Comparison of ENCODE assay signal across 27 cellular contexts in the genomic region with DNA sequence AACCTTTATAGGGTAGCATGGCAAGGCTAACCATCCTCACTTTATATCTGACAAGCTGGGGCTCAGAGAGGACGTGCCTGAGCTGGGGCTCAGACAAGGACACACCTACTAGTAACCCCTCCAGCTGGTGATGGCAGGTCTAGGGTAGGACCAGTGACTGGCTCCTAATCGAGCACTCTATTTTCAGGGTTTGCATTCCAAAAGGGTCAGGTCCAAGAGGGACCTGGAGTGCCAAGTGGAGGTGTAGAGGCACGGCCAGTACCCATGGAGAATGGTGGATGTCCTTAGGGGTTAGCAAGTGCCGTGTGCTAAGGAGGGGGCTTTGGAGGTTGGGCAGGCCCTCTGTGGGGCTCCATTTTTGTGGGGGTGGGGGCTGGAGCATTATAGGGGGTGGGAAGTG. TPM values are rescaled to one million over a fixed set of nuclear protein-coding genes. Genes with fewer than 3 reads are reported as not detected.
DNase-seq lines count a peak whose midpoint lies in the region; FAIRE-seq and TF ChIP-seq lines count a peak whose summit lies in the region.
"Had no signal": no experiment of that assay in that cellular context is flagged by ENCODE, and none has a peak within 500 bp of the region (broad histone marks: within the 10 kb centered on the region; RNA-seq: fewer than 3 reads in every experiment).

No MANE protein-coding gene starts in this region.

- DNase-seq in H1 (ENCODE audit: low read depth in 1 of 2, low spot score in 2 of 2), result no peak
- no peak for DNase-seq in central memory CD4-positive, alpha-beta T cell
- no peak for DNase-seq in NCI-H1048 (lab: John Stamatoyannopoulos, UW)
- no peak for DNase-seq in activated naive CD8-positive, alpha-beta T cell treated with anti-CD3 and anti-CD28 coated beads for 36 hours
- no peak for DNase-seq in NCI-H345 treated with DMSO at 0.1 percent for 48 hours (lab: John Stamatoyannopoulos, UW; ENCODE audit: unreplicated experiment)
- DNase-seq: activated CD4-positive, alpha-beta T cell treated with anti-CD3 and anti-CD28 coated beads, Interleukin-2, amount 50 U/mL, for 1 hour; activated naive CD8-positive, alpha-beta T cell treated with anti-CD3 and anti-CD28 coated beads, Interleukin-2, amount 10 ng/mL, durations not matched to agents 7 days and 5 days; body of pancreas; GM23248; left colon; mesendoderm; NCI-H1105; NCI-H2107; NCI-H510A treated with DMSO at 0.1 percent for 48 hours; spleen; stimulated activated naive CD8-positive, alpha-beta T cell treated with anti-CD3 and anti-CD28 coated beads, Interleukin-15, Interleukin-2, amounts not matched to agents 100 U/mL and 50 U/mL, for 24 hours; upper lobe of left lung; WERI-Rb-1 had no signal

- H2AK5ac ChIP-seq in H1 (ENCODE audit: low read depth, low read length), result no peak overlapping the region; the same call in 1 of the 2 replicates

- no peak overlapping the region for H3K9ac ChIP-seq in BLaER1 treated with 17β-estradiol and CSF1 and Interleukin-3, amounts not matched to agents 10 nM and 100 nM
- H3K9ac ChIP-seq in H1 (replicated peaks in 1 of 4; ENCODE audit: extremely low read depth in 1 of 4, low read depth in 3 of 4, low read length in 3 of 4) (no peak overlapping the region), muscle layer of colon (ENCODE audit: low read length) (peak overlapping the region; percentile 69), skeletal muscle tissue (ENCODE audit: low read depth in 1 of 3, low read length in 3 of 3) (peak overlapping the region; percentile 9 to 98 (median 66))
- H3K9ac ChIP-seq: GM23248 had no signal

- peaks cover 6 to 14% (median 7%) of the 10 kb centered on the region in 11 experiments; a peak in 19 of 22 replicates for H3K9me3 ChIP-seq in BLaER1 treated with 17β-estradiol and CSF1 and Interleukin-3, amounts not matched to agents 10 nM and 100 nM (replicated peaks in 1 of 11)
- no peaks in the 10 kb centered on the region for H3K9me3 ChIP-seq in H1 (ENCODE audit: insufficient read depth in 2 of 2, low read depth in 1 of 2, low read length in 1 of 2)
- no peaks in the 10 kb centered on the region for H3K9me3 ChIP-seq in muscle layer of colon (ENCODE audit: low read length)
- no peaks in the 10 kb centered on the region for H3K9me3 ChIP-seq in skeletal muscle tissue (ENCODE audit: control insufficient read depth in 3 of 3, low read length in 3 of 3)
- H3K9me3 ChIP-seq: body of pancreas had no signal

- no peak overlapping the region for H3K27ac Mint-ChIP-seq in activated naive CD8-positive, alpha-beta T cell treated with anti-CD3 and anti-CD28 coated beads for 36 hours
- H3K27ac Mint-ChIP-seq: activated naive CD8-positive, alpha-beta T cell treated with anti-CD3 and anti-CD28 coated beads, Interleukin-2, amount 10 ng/mL, durations not matched to agents 7 days and 5 days; activated T-helper 17 cell treated with anti-CD3 and anti-CD28 coated beads, Interleukin-2, amount 50 U/mL, for 72 hours; T-helper 2 cell treated with Interferon-gamma antibody and Interleukin-4, amounts not matched to agents 5 μg/mL and 100 μg/mL, for 36 hours had no signal

- no peak overlapping the region for H4K5ac ChIP-seq in H1 (ENCODE audit: insufficient read length, low read depth, low read length)

- no peaks in the 10 kb centered on the region for H3K36me3 ChIP-seq in BLaER1 treated with 17β-estradiol and CSF1 and Interleukin-3, amounts not matched to agents 10 nM and 100 nM
- no peaks in the 10 kb centered on the region for H3K36me3 ChIP-seq in H1 (ENCODE audit: control insufficient read depth in 2 of 4, insufficient read depth in 4 of 4, low read length in 3 of 4)
- H3K36me3 ChIP-seq in muscle layer of colon (ENCODE audit: insufficient read depth, low read length), result peaks cover 27% of the 10 kb centered on the region
- H3K36me3 ChIP-seq in skeletal muscle tissue (ENCODE audit: control insufficient read depth in 3 of 3, insufficient read depth in 3 of 3, low read length in 3 of 3), result peaks cover 16 to 28% (median 28%) of the 10 kb centered on the region in 3 donors
- H3K36me3 ChIP-seq: spleen, upper lobe of left lung, WERI-Rb-1 had no signal

- H2BK12ac ChIP-seq in H1 (ENCODE audit: low read depth, low read length), result peak overlapping the region; percentile 85; the same call in 1 of the 2 replicates

- 83% methylated on average over 4 of the region's 4 CpGs; no CpG with 5 or more reads in 1 of the 2 experiments for WGBS in H1 (ENCODE audit: extremely low coverage in 1 of 2, insufficient coverage in 1 of 2, insufficient read length in 1 of 2, insufficient replicate concordance in 2 of 2, low coverage in 1 of 2, low lambda C conversion rate in 2 of 2, missing lambda C conversion rate in 1 of 2), 2 experiments

- no peaks in the 10 kb centered on the region for H3K27me3 ChIP-seq in BLaER1 treated with 17β-estradiol and CSF1 and Interleukin-3, amounts not matched to agents 10 nM and 100 nM
- H3K27me3 ChIP-seq in H1 (replicated peaks in 1 of 4; ENCODE audit: control insufficient read depth in 3 of 4, extremely low read depth in 1 of 4, insufficient read depth in 3 of 4, low read length in 3 of 4) (peaks cover 15 to 36% (median 29%) of the 10 kb centered on the region in 4 experiments), muscle layer of colon (ENCODE audit: control insufficient read depth in 1 of 2, insufficient read depth in 2 of 2, low read length in 2 of 2) (peaks cover 0 to 15% of the 10 kb centered on the region in 2 donors), skeletal muscle tissue (ENCODE audit: control insufficient read depth in 3 of 3, insufficient read depth in 3 of 3, low read length in 3 of 3) (peaks cover 0 to 8% (median 0%) of the 10 kb centered on the region in 3 donors)

- FAIRE-seq in H1 (lab: Jason Lieb, UNC), result no peak
- FAIRE-seq: colon had no signal

- H2AFZ ChIP-seq in H1 (ENCODE audit: low read length), result no peak overlapping the region
- H2AFZ ChIP-seq: GM23248 had no signal

- H3K4me3 ChIP-seq in BLaER1 treated with 17β-estradiol and CSF1 and Interleukin-3, amounts not matched to agents 10 nM and 100 nM, result no peak overlapping the region
- H3K4me3 ChIP-seq in H1 (ENCODE audit: extremely low read depth in 1 of 4, insufficient read depth in 2 of 4, low read depth in 3 of 4, low read length in 4 of 4) (no peak overlapping the region), muscle layer of colon (ENCODE audit: low read depth in 1 of 2, low read length in 2 of 2) (no peak overlapping the region), skeletal muscle tissue (ENCODE audit: low read length in 3 of 3) (peak overlapping the region in 1 of 3 donors; percentile 52)
- H3K4me3 ChIP-seq: body of pancreas, GM23248, spleen, upper lobe of left lung had no signal

- TF ChIP-seq EP300 in H1 (IDR thresholded peaks at IDR 0.05; ENCODE audit: borderline replicate concordance in 1 of 2, low read depth in 2 of 2, low read length in 2 of 2), result no peak

- H2BK20ac ChIP-seq in H1 (ENCODE audit: low read length), result peak overlapping the region; percentile 86

- H2BK120ac ChIP-seq in H1 (replicated peaks; ENCODE audit: low read depth, low read length), result peak overlapping the region; percentile 75

- H3K56ac ChIP-seq in H1 (replicated peaks; ENCODE audit: insufficient read length, low read depth, low read length), result no peak overlapping the region

- H3K23ac ChIP-seq in H1 (ENCODE audit: insufficient read length), result no peak overlapping the region

- H3K4me1 Mint-ChIP-seq in activated naive CD8-positive, alpha-beta T cell treated with anti-CD3 and anti-CD28 coated beads for 36 hours, result no peaks in the 10 kb centered on the region
- H3K4me1 Mint-ChIP-seq: activated T-helper 17 cell treated with anti-CD3 and anti-CD28 coated beads, Interleukin-2, amount 50 U/mL, for 72 hours had no signal

- H3K23me2 ChIP-seq in H1 (ENCODE audit: low read depth, low read length), result no peaks in the 10 kb centered on the region; the same call in 1 of the 2 replicates

- H3K79me1 ChIP-seq in H1 (ENCODE audit: low read depth, low read length), result no peaks in the 10 kb centered on the region

- H3K4me1 ChIP-seq in BLaER1 treated with 17β-estradiol and CSF1 and Interleukin-3, amounts not matched to agents 10 nM and 100 nM, result peaks cover 16 to 47% (median 31%) of the 10 kb centered on the region in 10 experiments
- H3K4me1 ChIP-seq in H1 (replicated peaks in 1 of 4; ENCODE audit: control insufficient read depth in 3 of 4, insufficient read depth in 4 of 4, low read length in 3 of 4) (peaks cover 8 to 26% (median 15%) of the 10 kb centered on the region in 4 experiments), muscle layer of colon (ENCODE audit: insufficient read depth, low read length) (peaks cover 24% of the 10 kb centered on the region), skeletal muscle tissue (ENCODE audit: control insufficient read depth in 3 of 3, insufficient read depth in 3 of 3, low read length in 3 of 3) (peaks cover 29 to 56% (median 47%) of the 10 kb centered on the region in 3 donors)

- POLR2A ChIA-PET in H1 (lab: Charles Lee; ENCODE audit: partially characterized antibody), result interaction anchor here (1.0 to 4.6 kb wide), 3 partner anchors 10 to 41 kb away, joined by 3 to 17 read pairs (median 3); no protein-coding TSS in a partner anchor

- no peak overlapping the region for H2BK5ac ChIP-seq in H1 (ENCODE audit: low read depth, low read length)

- peaks cover 41% of the 10 kb centered on the region for H3K27me3 Mint-ChIP-seq in activated naive CD8-positive, alpha-beta T cell treated with anti-CD3 and anti-CD28 coated beads for 36 hours

- no peak overlapping the region for H3K4me3 Mint-ChIP-seq in activated naive CD8-positive, alpha-beta T cell treated with anti-CD3 and anti-CD28 coated beads for 36 hours
- H3K4me3 Mint-ChIP-seq: activated naive CD8-positive, alpha-beta T cell treated with anti-CD3 and anti-CD28 coated beads, Interleukin-2, amount 10 ng/mL, durations not matched to agents 7 days and 5 days; activated T-helper 17 cell treated with anti-CD3 and anti-CD28 coated beads, Interleukin-2, amount 50 U/mL, for 72 hours; T-helper 2 cell treated with Interferon-gamma antibody and Interleukin-4, amounts not matched to agents 5 μg/mL and 100 μg/mL, for 36 hours had no signal

- no peaks in the 10 kb centered on the region for H3K79me2 ChIP-seq in H1 (ENCODE audit: control insufficient read depth in 1 of 2, insufficient read depth in 2 of 2, low read length in 2 of 2)

- peak overlapping the region in 1 of 11 experiments; percentile 34; a peak in 1 of 22 replicates for H3K27ac ChIP-seq in BLaER1 treated with 17β-estradiol and CSF1 and Interleukin-3, amounts not matched to agents 10 nM and 100 nM
- H3K27ac ChIP-seq in H1 (ENCODE audit: low read depth, low read length) (no peak overlapping the region), muscle layer of colon (ENCODE audit: low read depth, low read length) (peak overlapping the region; percentile 96), skeletal muscle tissue (ENCODE audit: low read depth, low read length) (peak overlapping the region; percentile 99)
- H3K27ac ChIP-seq: body of pancreas, GM23248, spleen, WERI-Rb-1 had no signal

- H3K18ac ChIP-seq in H1 (ENCODE audit: extremely low read depth, low read length), result no peak overlapping the region

- TF ChIP-seq RAD21 in H1 (IDR thresholded peaks at IDR 0.05 in 1 of 2, conservative IDR thresholded peaks at IDR 0.05 in 1 of 2; ENCODE audit: low read depth in 2 of 2, low read length in 2 of 2), result no peak

- peaks cover 2% of the 10 kb centered on the region for H3K36me3 Mint-ChIP-seq in activated naive CD8-positive, alpha-beta T cell treated with anti-CD3 and anti-CD28 coated beads for 36 hours
- H3K36me3 Mint-ChIP-seq: activated naive CD8-positive, alpha-beta T cell treated with anti-CD3 and anti-CD28 coated beads, Interleukin-2, amount 10 ng/mL, durations not matched to agents 7 days and 5 days had no signal

- H4K8ac ChIP-seq in H1 (ENCODE audit: extremely low read depth, insufficient read depth, low read length), result no peak overlapping the region

- no peak overlapping the region for H3K4ac ChIP-seq in H1 (replicated peaks; ENCODE audit: insufficient read length, low read depth, low read length)

- no peak for TF ChIP-seq CTCF in H1 (IDR thresholded peaks at IDR 0.05; ENCODE audit: control extremely low read depth in 1 of 3, insufficient read depth in 1 of 3, low read depth in 1 of 3, low read length in 3 of 3)

- H4K91ac ChIP-seq in H1 (replicated peaks; ENCODE audit: insufficient read length, low read length), result no peak overlapping the region

- H3K4me2 ChIP-seq in BLaER1 treated with 17β-estradiol and CSF1 and Interleukin-3, amounts not matched to agents 10 nM and 100 nM, result peak overlapping the region in 10 of 11 experiments; percentile 2 to 70 (median 64); a peak in 14 of 22 replicates
- 0 out of 4 replicates have a peak overlapping the region, but pooled peaks of 1 of the 2 experiments have one; percentile 12 for H3K4me2 ChIP-seq in H1 (ENCODE audit: insufficient read depth in 1 of 2, low read depth in 2 of 2, low read length in 2 of 2)

- TF ChIP-seq POLR2A in H1 (IDR thresholded peaks at IDR 0.05; ENCODE audit: control extremely low read depth in 1 of 2, low read depth in 2 of 2, low read length in 2 of 2), result no peak

- H4K20me1 ChIP-seq in BLaER1 treated with 17β-estradiol and CSF1 and Interleukin-3, amounts not matched to agents 10 nM and 100 nM, result no peaks in the 10 kb centered on the region
- H4K20me1 ChIP-seq in H1 (replicated peaks in 1 of 2; ENCODE audit: control insufficient read depth in 1 of 2, insufficient read depth in 2 of 2, low read length in 2 of 2), result no peaks in the 10 kb centered on the region

- CTCF ChIA-PET in H1 (lab: Charles Lee; ENCODE audit: partially characterized antibody), result interaction anchor here (1.6 to 88.6 kb wide), 5 partner anchors 10 to 73 kb away, joined by 5 to 7248 read pairs (median 21); a partner anchor contains a TSS

- H2BK15ac ChIP-seq in H1 (ENCODE audit: low read length), result peak overlapping the region; percentile 88; the same call in 1 of the 2 replicates

- no peak overlapping the region for H3K14ac ChIP-seq in H1 (ENCODE audit: insufficient read length)

- peaks cover 3% of the 10 kb centered on the region for H3K9me3 Mint-ChIP-seq in activated naive CD8-positive, alpha-beta T cell treated with anti-CD3 and anti-CD28 coated beads for 36 hours
- H3K9me3 Mint-ChIP-seq: activated T-helper 17 cell treated with anti-CD3 and anti-CD28 coated beads, Interleukin-2, amount 50 U/mL, for 72 hours; T-helper 2 cell treated with Interferon-gamma antibody and Interleukin-4, amounts not matched to agents 5 μg/mL and 100 μg/mL, for 36 hours had no signal

RNA-seq across cellular contexts. Expression of a gene that starts 1.2 kb away (rescaled TPM):
- total RNA-seq in H1 (2021; fragmentation: NEBNext Ultra II Directional; extraction: Animal tissue kit (Norgen Biotek cat#: 25700)), result 1.5 and 1.8 TPM in 2 replicates
- 3.8 and 4.3 TPM in 2 replicates for polyA plus RNA-seq in H1 (2011; rRNA removed)
- polyA plus RNA-seq in H1 (2011; cell fraction: cytosol; rRNA removed), result 5.0 TPM
- 3.5 TPM for polyA plus RNA-seq in H1 (2011; cell fraction: nucleus; rRNA removed)
- polyA plus RNA-seq in H1 (2012, experiment 1 of 2), result 2.0 to 3.8 TPM (median 3.0 TPM) in 4 replicates
- polyA plus RNA-seq in H1 (2012, experiment 2 of 2), result 1.8 TPM
- polyA plus RNA-seq in H1 (2013, experiment 1 of 2), result 1.2 TPM
- polyA plus RNA-seq in H1 (2013, experiment 2 of 2), result 2.2 TPM
- polyA minus RNA-seq in H1 (2011; rRNA and poly(A)+ RNA removed), result 7.1 and 14.3 TPM in 2 replicates
- polyA minus RNA-seq in H1 (2011; cell fraction: cytosol; rRNA and poly(A)+ RNA removed), result 5.7 TPM
- polyA minus RNA-seq in H1 (2011; cell fraction: nucleus; rRNA and poly(A)+ RNA removed), result 2.7 TPM
- 3,588 TPM for total RNA-seq in skeletal muscle tissue
- total RNA-seq in activated naive CD8-positive, alpha-beta T cell treated with anti-CD3 and anti-CD28 coated beads for 36 hours, result under 1 TPM; 0.26 to 0.39 TPM
- total RNA-seq: A673; activated naive CD8-positive, alpha-beta T cell treated with anti-CD3 and anti-CD28 coated beads, Interleukin-2, amount 10 ng/mL, durations not matched to agents 7 days and 5 days; activated T-helper 17 cell treated with anti-CD3 and anti-CD28 coated beads, Interleukin-2, amount 50 U/mL, for 72 hours; pulmonary artery endothelial cell had no signal
- polyA plus RNA-seq: neural cell had no signal

RNA-seq across cellular contexts. Expression of a gene that starts 17.7 kb away (rescaled TPM):
- 32.0 and 36.7 TPM in 2 replicates for total RNA-seq in H1 (2021; fragmentation: NEBNext Ultra II Directional; extraction: Animal tissue kit (Norgen Biotek cat#: 25700))
- 19.9 and 37.1 TPM in 2 replicates for polyA plus RNA-seq in H1 (2011; rRNA removed)
- 41.0 TPM for polyA plus RNA-seq in H1 (2011; cell fraction: cytosol; rRNA removed)
- 98.6 TPM for polyA plus RNA-seq in H1 (2011; cell fraction: nucleus; rRNA removed)
- 20.0 to 41.3 TPM (median 36.9 TPM) in 4 replicates for polyA plus RNA-seq in H1 (2012, experiment 1 of 2)
- polyA plus RNA-seq in H1 (2012, experiment 2 of 2), result 18.5 TPM
- 41.2 TPM for polyA plus RNA-seq in H1 (2013, experiment 1 of 2)
- polyA plus RNA-seq in H1 (2013, experiment 2 of 2), result 36.3 TPM
- polyA minus RNA-seq in H1 (2011; rRNA and poly(A)+ RNA removed), result 7.1 and 12.4 TPM in 2 replicates
- 13.4 TPM for polyA minus RNA-seq in H1 (2011; cell fraction: cytosol; rRNA and poly(A)+ RNA removed)
- 39.5 TPM for polyA minus RNA-seq in H1 (2011; cell fraction: nucleus; rRNA and poly(A)+ RNA removed)
- total RNA-seq in skeletal muscle tissue, result 95.5 TPM
- total RNA-seq in activated naive CD8-positive, alpha-beta T cell treated with anti-CD3 and anti-CD28 coated beads for 36 hours, result 1 to 10 TPM; 1.5 to 1.6 TPM

RNA-seq across cellular contexts. Expression of a gene that starts 29.2 kb away (rescaled TPM):
- 59.8 and 64.2 TPM in 2 replicates for total RNA-seq in H1 (2021; fragmentation: NEBNext Ultra II Directional; extraction: Animal tissue kit (Norgen Biotek cat#: 25700))
- polyA plus RNA-seq in H1 (2011; rRNA removed), result 109 and 142 TPM in 2 replicates
- polyA plus RNA-seq in H1 (2011; cell fraction: cytosol; rRNA removed), result 96.0 TPM
- 161 TPM for polyA plus RNA-seq in H1 (2011; cell fraction: nucleus; rRNA removed)
- 58.5 to 91.4 TPM (median 86.2 TPM) in 4 replicates for polyA plus RNA-seq in H1 (2012, experiment 1 of 2)
- 101 TPM for polyA plus RNA-seq in H1 (2012, experiment 2 of 2)
- 58.4 TPM for polyA plus RNA-seq in H1 (2013, experiment 1 of 2)
- 61.5 TPM for polyA plus RNA-seq in H1 (2013, experiment 2 of 2)
- polyA minus RNA-seq in H1 (2011; rRNA and poly(A)+ RNA removed), result 69.7 and 71.8 TPM in 2 replicates
- 32.7 TPM for polyA minus RNA-seq in H1 (2011; cell fraction: cytosol; rRNA and poly(A)+ RNA removed)
- 55.3 TPM for polyA minus RNA-seq in H1 (2011; cell fraction: nucleus; rRNA and poly(A)+ RNA removed)
- 25.1 TPM for total RNA-seq in skeletal muscle tissue
- 100 to 1,000 TPM; 122 to 123 TPM for total RNA-seq in activated naive CD8-positive, alpha-beta T cell treated with anti-CD3 and anti-CD28 coated beads for 36 hours

Comparison
In these comparisons a context has a peak if more than half of its experiments do, and no peak if none do; other contexts are left out.
1. H3K9ac ChIP-seq: peak in muscle layer of colon (single experiment) and skeletal muscle tissue (3 of 3); none in BLaER1 treated with 17β-estradiol and CSF1 and Interleukin-3, amounts not matched to agents 10 nM and 100 nM (0 of 11) and H1 (0 of 4).
2. RNA of a gene that starts 1.2 kb away (total RNA-seq): 3,588 TPM in skeletal muscle tissue (single experiment); 1.5 to 1.8 TPM in H1 and 0.26 to 0.39 TPM in activated naive CD8-positive, alpha-beta T cell treated with anti-CD3 and anti-CD28 coated beads for 36 hours; every median in the first group is over 1,000 times any median in the second.
3. RNA of a gene that starts 17.7 kb away (total RNA-seq): 95.5 TPM in skeletal muscle tissue (single experiment) and 32.0 to 36.7 TPM in H1; 1.5 to 1.6 TPM in activated naive CD8-positive, alpha-beta T cell treated with anti-CD3 and anti-CD28 coated beads for 36 hours; every median in the first group is over 10 times any median in the second.